ENCODE assay signal across 1 cellular context in genomic region chr1:91500756-91501526, GRCh38.
TF ChIP-seq lines count a peak whose summit lies in the region.

TSS of gene CDC7 (plus strand) at chr1:91500851. CDS start at chr1:91501717, 866 bp downstream.

TF ChIP-seq in HepG2, 621 proteins besides CTCF, POLR2A, EP300 and RAD21 (continued from another document and continues in another):
- TF ChIP-seq E2F5 (CRISPR knock-in tag; conservative IDR thresholded peaks at IDR 0.05) = peak; percentile 89; the same call in 1 of the 2 replicates
- 0 out of 2 replicates have a peak, but pooled peaks have one; percentile 3 for TF ChIP-seq TGIF2 (CRISPR knock-in tag; IDR thresholded peaks at IDR 0.05)
- TF ChIP-seq, protein P1, sequence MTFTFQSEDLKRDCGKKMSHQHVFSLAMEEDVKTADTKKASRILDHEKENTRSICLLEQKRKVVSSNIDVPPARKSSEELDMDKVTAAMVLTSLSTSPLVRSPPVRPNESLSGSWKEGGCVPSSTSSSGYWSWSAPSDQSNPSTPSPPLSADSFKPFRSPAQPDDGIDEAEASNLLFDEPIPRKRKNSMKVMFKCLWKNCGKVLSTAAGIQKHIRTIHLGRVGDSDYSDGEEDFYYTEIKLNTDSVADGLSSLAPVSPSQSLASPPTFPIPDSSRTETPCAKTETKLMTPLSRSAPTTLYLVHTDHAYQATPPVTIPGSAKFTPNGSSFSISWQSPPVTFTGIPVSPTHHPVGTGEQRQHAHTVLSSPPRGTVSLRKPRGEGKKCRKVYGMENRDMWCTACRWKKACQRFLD (CRISPR knock-in tag; IDR thresholded peaks at IDR 0.05; ENCODE audit: borderline replicate concordance) = no peak
- no peak for TF ChIP-seq ATM (IDR thresholded peaks at IDR 0.05; ENCODE audit: borderline replicate concordance)
- TF ChIP-seq ZNF564 (CRISPR knock-in tag; IDR thresholded peaks at IDR 0.05) = 0 out of 2 replicates have a peak, but pooled peaks have one; percentile 65
- TF ChIP-seq FOXO1 (CRISPR knock-in tag; IDR thresholded peaks at IDR 0.05) = no peak
- TF ChIP-seq, protein P2, sequence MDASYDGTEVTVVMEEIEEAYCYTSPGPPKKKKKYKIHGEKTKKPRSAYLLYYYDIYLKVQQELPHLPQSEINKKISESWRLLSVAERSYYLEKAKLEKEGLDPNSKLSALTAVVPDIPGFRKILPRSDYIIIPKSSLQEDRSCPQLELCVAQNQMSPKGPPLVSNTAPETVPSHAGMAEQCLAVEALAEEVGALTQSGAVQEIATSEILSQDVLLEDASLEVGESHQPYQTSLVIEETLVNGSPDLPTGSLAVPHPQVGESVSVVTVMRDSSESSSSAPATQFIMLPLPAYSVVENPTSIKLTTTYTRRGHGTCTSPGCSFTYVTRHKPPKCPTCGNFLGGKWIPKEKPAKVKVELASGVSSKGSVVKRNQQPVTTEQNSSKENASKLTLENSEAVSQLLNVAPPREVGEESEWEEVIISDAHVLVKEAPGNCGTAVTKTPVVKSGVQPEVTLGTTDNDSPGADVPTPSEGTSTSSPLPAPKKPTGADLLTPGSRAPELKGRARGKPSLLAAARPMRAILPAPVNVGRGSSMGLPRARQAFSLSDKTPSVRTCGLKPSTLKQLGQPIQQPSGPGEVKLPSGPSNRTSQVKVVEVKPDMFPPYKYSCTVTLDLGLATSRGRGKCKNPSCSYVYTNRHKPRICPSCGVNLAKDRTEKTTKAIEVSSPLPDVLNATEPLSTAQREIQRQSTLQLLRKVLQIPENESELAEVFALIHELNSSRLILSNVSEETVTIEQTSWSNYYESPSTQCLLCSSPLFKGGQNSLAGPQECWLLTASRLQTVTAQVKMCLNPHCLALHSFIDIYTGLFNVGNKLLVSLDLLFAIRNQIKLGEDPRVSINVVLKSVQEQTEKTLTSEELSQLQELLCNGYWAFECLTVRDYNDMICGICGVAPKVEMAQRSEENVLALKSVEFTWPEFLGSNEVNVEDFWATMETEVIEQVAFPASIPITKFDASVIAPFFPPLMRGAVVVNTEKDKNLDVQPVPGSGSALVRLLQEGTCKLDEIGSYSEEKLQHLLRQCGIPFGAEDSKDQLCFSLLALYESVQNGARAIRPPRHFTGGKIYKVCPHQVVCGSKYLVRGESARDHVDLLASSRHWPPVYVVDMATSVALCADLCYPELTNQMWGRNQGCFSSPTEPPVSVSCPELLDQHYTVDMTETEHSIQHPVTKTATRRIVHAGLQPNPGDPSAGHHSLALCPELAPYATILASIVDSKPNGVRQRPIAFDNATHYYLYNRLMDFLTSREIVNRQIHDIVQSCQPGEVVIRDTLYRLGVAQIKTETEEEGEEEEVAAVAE (CRISPR knock-in tag; IDR thresholded peaks at IDR 0.05; ENCODE audit: borderline replicate concordance) = no peak
- peak; percentile 94 for TF ChIP-seq CEBPG (CRISPR knock-in tag; IDR thresholded peaks at IDR 0.05)
- TF ChIP-seq TOPORS (CRISPR knock-in tag; IDR thresholded peaks at IDR 0.05) = no peak
- TF ChIP-seq ARNT2 (CRISPR knock-in tag; IDR thresholded peaks at IDR 0.05; ENCODE audit: low read depth) = peak; percentile 27; the same call in 1 of the 2 replicates
- 0 out of 2 replicates have a peak, but pooled peaks have one; percentile 69 for TF ChIP-seq ZNF235 (CRISPR knock-in tag; IDR thresholded peaks at IDR 0.05; ENCODE audit: borderline replicate concordance)
- peak; percentile 71 for TF ChIP-seq NRL (CRISPR knock-in tag; IDR thresholded peaks at IDR 0.05; ENCODE audit: borderline replicate concordance)
- no peak for TF ChIP-seq SP2 (CRISPR knock-in tag; IDR thresholded peaks at IDR 0.05)
- peak; percentile 28 to 56; a peak in 2 of 4 replicates for TF ChIP-seq HMGXB4 (CRISPR knock-in tag; IDR thresholded peaks at IDR 0.05; ENCODE audit: borderline replicate concordance in 1 of 2, low read depth in 1 of 2)
- peak; percentile 56; the same call in 1 of the 2 replicates for TF ChIP-seq ZBTB42 (CRISPR knock-in tag; IDR thresholded peaks at IDR 0.05)
- TF ChIP-seq ZNF33A (CRISPR knock-in tag; IDR thresholded peaks at IDR 0.05; ENCODE audit: borderline replicate concordance) = no peak
- no peak for TF ChIP-seq MATR3 (CRISPR knock-in tag; IDR thresholded peaks at IDR 0.05)
- TF ChIP-seq ZNF891 (CRISPR knock-in tag; IDR thresholded peaks at IDR 0.05) = peak; percentile 69; the same call in 1 of the 2 replicates
- TF ChIP-seq KDM6A (CRISPR knock-in tag; IDR thresholded peaks at IDR 0.05; ENCODE audit: low read depth) = no peak
- 0 out of 2 replicates have a peak, but pooled peaks have one; percentile 56 for TF ChIP-seq ZNF329 (CRISPR knock-in tag; IDR thresholded peaks at IDR 0.05; ENCODE audit: low read depth)
- TF ChIP-seq POLR2AphosphoS5 (IDR thresholded peaks at IDR 0.05; ENCODE audit: low read depth, low read length) = peak; percentile 26; the same call in 1 of the 2 replicates
- TF ChIP-seq KDM2A (CRISPR knock-in tag; IDR thresholded peaks at IDR 0.05; ENCODE audit: borderline replicate concordance, low read depth) = peak; percentile 59; the same call in 1 of the 2 replicates
- TF ChIP-seq ZNF326 (CRISPR knock-in tag; IDR thresholded peaks at IDR 0.05; ENCODE audit: borderline replicate concordance) = no peak
- TF ChIP-seq, protein P3, sequence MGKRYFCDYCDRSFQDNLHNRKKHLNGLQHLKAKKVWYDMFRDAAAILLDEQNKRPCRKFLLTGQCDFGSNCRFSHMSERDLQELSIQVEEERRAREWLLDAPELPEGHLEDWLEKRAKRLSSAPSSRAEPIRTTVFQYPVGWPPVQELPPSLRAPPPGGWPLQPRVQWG (CRISPR knock-in tag; IDR thresholded peaks at IDR 0.05; ENCODE audit: borderline replicate concordance, low read depth) = no peak
- peak; percentile 61; the same call in 1 of the 2 replicates for TF ChIP-seq ZNF709 (CRISPR knock-in tag; IDR thresholded peaks at IDR 0.05)
- peak; percentile 62 for TF ChIP-seq HNRNPLL (IDR thresholded peaks at IDR 0.05; ENCODE audit: low read depth, low read length, poor library complexity, severe bottlenecking)
- TF ChIP-seq MTF1 (CRISPR knock-in tag; IDR thresholded peaks at IDR 0.05) = 0 out of 2 replicates have a peak, but pooled peaks have one; percentile 23
- TF ChIP-seq SRF (IDR thresholded peaks at IDR 0.05; ENCODE audit: low read depth, low read length) = no peak
- 0 out of 2 replicates have a peak, but pooled peaks have one; percentile 30 for TF ChIP-seq PCBP1 (IDR thresholded peaks at IDR 0.05; ENCODE audit: borderline replicate concordance, low read depth, low read length)
- TF ChIP-seq ZNF652 (CRISPR knock-in tag; IDR thresholded peaks at IDR 0.05; ENCODE audit: borderline replicate concordance, low read depth) = no peak
- no peak for TF ChIP-seq RFXANK (CRISPR knock-in tag; IDR thresholded peaks at IDR 0.05)
- TF ChIP-seq FOXA3 (CRISPR knock-in tag; IDR thresholded peaks at IDR 0.05) = peak; percentile 18; the same call in 1 of the 2 replicates
- no peak for TF ChIP-seq ATF2 (CRISPR knock-in tag; IDR thresholded peaks at IDR 0.05)
- TF ChIP-seq ZNF747 (CRISPR knock-in tag; IDR thresholded peaks at IDR 0.05; ENCODE audit: borderline replicate concordance) = no peak
- TF ChIP-seq, protein P4, sequence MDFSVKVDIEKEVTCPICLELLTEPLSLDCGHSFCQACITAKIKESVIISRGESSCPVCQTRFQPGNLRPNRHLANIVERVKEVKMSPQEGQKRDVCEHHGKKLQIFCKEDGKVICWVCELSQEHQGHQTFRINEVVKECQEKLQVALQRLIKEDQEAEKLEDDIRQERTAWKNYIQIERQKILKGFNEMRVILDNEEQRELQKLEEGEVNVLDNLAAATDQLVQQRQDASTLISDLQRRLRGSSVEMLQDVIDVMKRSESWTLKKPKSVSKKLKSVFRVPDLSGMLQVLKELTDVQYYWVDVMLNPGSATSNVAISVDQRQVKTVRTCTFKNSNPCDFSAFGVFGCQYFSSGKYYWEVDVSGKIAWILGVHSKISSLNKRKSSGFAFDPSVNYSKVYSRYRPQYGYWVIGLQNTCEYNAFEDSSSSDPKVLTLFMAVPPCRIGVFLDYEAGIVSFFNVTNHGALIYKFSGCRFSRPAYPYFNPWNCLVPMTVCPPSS (IDR thresholded peaks at IDR 0.05) = no peak
- no peak for TF ChIP-seq ARHGAP35 (CRISPR knock-in tag; IDR thresholded peaks at IDR 0.05; ENCODE audit: borderline replicate concordance)
- no peak for TF ChIP-seq MAFF (IDR thresholded peaks at IDR 0.05; ENCODE audit: low read depth, low read length)
- TF ChIP-seq REL (CRISPR knock-in tag; conservative IDR thresholded peaks at IDR 0.05) = peak; percentile 84; the same call in 1 of the 2 replicates
- TF ChIP-seq ZNF446 (CRISPR knock-in tag; IDR thresholded peaks at IDR 0.05) = peak; percentile 42; the same call in 1 of the 2 replicates
- no peak for TF ChIP-seq HNRNPK (IDR thresholded peaks at IDR 0.05; ENCODE audit: low read depth, low read length, poor library complexity, severe bottlenecking)
- TF ChIP-seq CSRNP2 (CRISPR knock-in tag; conservative IDR thresholded peaks at IDR 0.05; ENCODE audit: low read depth) = no peak
- TF ChIP-seq NFATC3 (CRISPR knock-in tag; IDR thresholded peaks at IDR 0.05) = 0 out of 2 replicates have a peak, but pooled peaks have one; percentile 18
- TF ChIP-seq ZNF567 (CRISPR knock-in tag; IDR thresholded peaks at IDR 0.05; ENCODE audit: borderline replicate concordance) = no peak
- TF ChIP-seq PHF20 (CRISPR knock-in tag; IDR thresholded peaks at IDR 0.05) = peak; percentile 35; the same call in 1 of the 2 replicates
- no peak for TF ChIP-seq ZNF550 (CRISPR knock-in tag; IDR thresholded peaks at IDR 0.05; ENCODE audit: borderline replicate concordance)
- TF ChIP-seq POLR2G (IDR thresholded peaks at IDR 0.05; ENCODE audit: low read depth, low read length) = peak; percentile 67
- TF ChIP-seq ZBTB8A (CRISPR knock-in tag; IDR thresholded peaks at IDR 0.05; ENCODE audit: borderline replicate concordance, low read depth) = no peak
- TF ChIP-seq ZNF614 (CRISPR knock-in tag; IDR thresholded peaks at IDR 0.05; ENCODE audit: borderline replicate concordance) = 0 out of 2 replicates have a peak, but pooled peaks have one; percentile 19
- TF ChIP-seq, protein P5, sequence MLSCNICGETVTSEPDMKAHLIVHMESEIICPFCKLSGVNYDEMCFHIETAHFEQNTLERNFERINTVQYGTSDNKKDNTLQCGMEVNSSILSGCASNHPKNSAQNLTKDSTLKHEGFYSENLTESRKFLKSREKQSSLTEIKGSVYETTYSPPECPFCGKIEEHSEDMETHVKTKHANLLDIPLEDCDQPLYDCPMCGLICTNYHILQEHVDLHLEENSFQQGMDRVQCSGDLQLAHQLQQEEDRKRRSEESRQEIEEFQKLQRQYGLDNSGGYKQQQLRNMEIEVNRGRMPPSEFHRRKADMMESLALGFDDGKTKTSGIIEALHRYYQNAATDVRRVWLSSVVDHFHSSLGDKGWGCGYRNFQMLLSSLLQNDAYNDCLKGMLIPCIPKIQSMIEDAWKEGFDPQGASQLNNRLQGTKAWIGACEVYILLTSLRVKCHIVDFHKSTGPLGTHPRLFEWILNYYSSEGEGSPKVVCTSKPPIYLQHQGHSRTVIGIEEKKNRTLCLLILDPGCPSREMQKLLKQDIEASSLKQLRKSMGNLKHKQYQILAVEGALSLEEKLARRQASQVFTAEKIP (CRISPR knock-in tag; IDR thresholded peaks at IDR 0.05; ENCODE audit: borderline replicate concordance) = no peak
- TF ChIP-seq ZNF335 (CRISPR knock-in tag; IDR thresholded peaks at IDR 0.05) = no peak
- no peak for TF ChIP-seq KLF9 (CRISPR knock-in tag; IDR thresholded peaks at IDR 0.05; ENCODE audit: low read depth)
- TF ChIP-seq, protein P6, sequence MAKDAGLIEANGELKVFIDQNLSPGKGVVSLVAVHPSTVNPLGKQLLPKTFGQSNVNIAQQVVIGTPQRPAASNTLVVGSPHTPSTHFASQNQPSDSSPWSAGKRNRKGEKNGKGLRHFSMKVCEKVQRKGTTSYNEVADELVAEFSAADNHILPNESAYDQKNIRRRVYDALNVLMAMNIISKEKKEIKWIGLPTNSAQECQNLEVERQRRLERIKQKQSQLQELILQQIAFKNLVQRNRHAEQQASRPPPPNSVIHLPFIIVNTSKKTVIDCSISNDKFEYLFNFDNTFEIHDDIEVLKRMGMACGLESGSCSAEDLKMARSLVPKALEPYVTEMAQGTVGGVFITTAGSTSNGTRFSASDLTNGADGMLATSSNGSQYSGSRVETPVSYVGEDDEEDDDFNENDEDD (CRISPR knock-in tag; IDR thresholded peaks at IDR 0.05; ENCODE audit: borderline replicate concordance) = peak; percentile 94
- peak; percentile 24 for TF ChIP-seq KAT8 (CRISPR knock-in tag; IDR thresholded peaks at IDR 0.05)
- TF ChIP-seq ZNF33B (CRISPR knock-in tag; IDR thresholded peaks at IDR 0.05) = no peak
